11 cellular contexts compared by ENCODE assay signal in genomic region chr17:18525015-18525414, GRCh38. TPM values are rescaled to one million over a fixed set of nuclear protein-coding genes. Genes with fewer than 3 reads are reported as not detected.
DNase-seq lines count a peak whose midpoint lies in the region; ATAC-seq, FAIRE-seq and TF ChIP-seq lines count a peak whose summit lies in the region.
"Not testable (repeated sequence)": the region's sequence is repeated elsewhere in the genome, so short reads cannot be mapped to it uniquely, and the experiment has no call there.
"Had no signal": no experiment of that assay in that cellular context is flagged by ENCODE, and none has a peak within 500 bp of the region (broad histone marks: within the 10 kb centered on the region; RNA-seq: fewer than 3 reads in every experiment).

No MANE protein-coding gene starts in this region.

- not testable (repeated sequence) for H3K79me2 ChIP-seq in K562 (ENCODE audit: control insufficient read depth, insufficient read depth, low read length)

- TF ChIP-seq CTCF in A673 (conservative IDR thresholded peaks at IDR 0.05; ENCODE audit: low read depth, low read length) (0 out of 2 replicates have a peak, but pooled peaks have one; percentile 12), HFFc6 (IDR thresholded peaks at IDR 0.05) (peak; percentile 21; the same call in 1 of the 2 replicates), right lobe of liver (IDR thresholded peaks at IDR 0.05) (peak in 1 of 4 donors; percentile 20)
- TF ChIP-seq CTCF in RWPE2 (IDR thresholded peaks at IDR 0.05; ENCODE audit: poor library complexity, severe bottlenecking); K562 (IDR thresholded peaks at IDR 0.05 in 2 of 3, conservative IDR thresholded peaks at IDR 0.05 in 1 of 3; ENCODE audit: insufficient read depth in 2 of 3, low read depth in 1 of 3, low read length in 3 of 3): not testable (repeated sequence)

- not testable (repeated sequence) for H3K27ac ChIP-seq in A673 (ENCODE audit: low read depth, low read length, poor library complexity, severe bottlenecking); RWPE2 (ENCODE audit: poor library complexity, severe bottlenecking); K562 (ENCODE audit: extremely low read depth, low read depth, low read length); right lobe of liver

- not testable (repeated sequence) for DNase-seq in A673 (ENCODE audit: low spot score); HFFc6; RWPE2 (ENCODE audit: low spot score); K562 (ENCODE audit: extremely low read depth in 1 of 4, low spot score in 3 of 4); left colon; right lobe of liver

- not testable (repeated sequence) for H3K27me3 ChIP-seq in A673 (replicated peaks; ENCODE audit: insufficient read depth, low read depth, low read length, poor library complexity); RWPE2 (ENCODE audit: insufficient read depth, poor library complexity, severe bottlenecking); K562 (ENCODE audit: control insufficient read depth in 2 of 2, insufficient read depth in 2 of 2, low read length in 2 of 2); right lobe of liver

- no CpG with 5 or more reads among the region's 9 CpGs for WGBS in K562 (ENCODE audit: insufficient coverage, low coverage, missing lambda C conversion rate)
- WGBS in right lobe of liver (ENCODE audit: insufficient coverage, low coverage, low lambda C conversion rate, missing lambda C conversion rate): 83% methylated on average over 4 of the region's 9 CpGs

- H3K4me3 Mint-ChIP-seq in HFFc6: not testable (repeated sequence)

- FAIRE-seq in K562 (lab: Jason Lieb, UNC): not testable (repeated sequence)

- not testable (repeated sequence) for H3K36me3 ChIP-seq in A673 (ENCODE audit: insufficient read depth, low read length, poor library complexity, severe bottlenecking); RWPE2 (ENCODE audit: low read depth); K562 (ENCODE audit: control insufficient read depth, insufficient read depth, low read length); right lobe of liver

- not testable (repeated sequence) for TF ChIP-seq EP300 in K562 (IDR thresholded peaks at IDR 0.05; ENCODE audit: low read length)

- BruUV-seq in A673 (replicated peaks; lab: Mats Ljungman, UMichigan); K562 (replicated peaks; lab: Mats Ljungman, UMichigan): not testable (repeated sequence)

- H3K9me3 ChIP-seq in A673 (ENCODE audit: low read depth, low read length, poor library complexity, severe bottlenecking); RWPE2 (ENCODE audit: severe bottlenecking); K562 (replicated peaks; ENCODE audit: control insufficient read depth, insufficient read depth, low read depth, low read length); right lobe of liver: not testable (repeated sequence)

- in situ Hi-C loops in K562 (cut with MboI): not testable (repeated sequence)

- intact Hi-C loops in A673 (cut with micrococcal nuclease; ENCODE audit: unreplicated experiment); K562 (cut with micrococcal nuclease); left colon (cut with DNase I, micrococcal nuclease); right lobe of liver (cut with DNase I): not testable (repeated sequence)

- CTCF ChIA-PET in A673 (lab: Charles Lee); K562 (lab: Yijun Ruan, JAX; ENCODE audit: low intra/inter-chr PET ratio): not testable (repeated sequence)

- TF ChIP-seq POLR2A in K562 (conservative IDR thresholded peaks at IDR 0.05); right lobe of liver (IDR thresholded peaks at IDR 0.05): not testable (repeated sequence)

- H3K27me3 Mint-ChIP-seq in HFFc6 (ENCODE audit: insufficient read depth): not testable (repeated sequence)

- not testable (repeated sequence) for H3K9me3 Mint-ChIP-seq in HFFc6

- not testable (repeated sequence) for H4K20me1 ChIP-seq in K562 (replicated peaks; ENCODE audit: control insufficient read depth, insufficient read depth, low read length)

- not testable (repeated sequence) for H3K9ac ChIP-seq in K562 (ENCODE audit: insufficient read depth in 1 of 2, low read depth in 2 of 2, low read length in 2 of 2)

- H2AFZ ChIP-seq in K562 (ENCODE audit: low read depth, low read length): not testable (repeated sequence)

- H3K4me3 ChIP-seq in A673 (ENCODE audit: low read depth, low read length, poor library complexity, severe bottlenecking); RWPE2 (ENCODE audit: severe bottlenecking); K562; right lobe of liver: not testable (repeated sequence)

- H3K4me2 ChIP-seq in K562 (ENCODE audit: insufficient read depth, low read length): not testable (repeated sequence)

- not testable (repeated sequence) for TF ChIP-seq RAD21 in K562 (CRISPR knock-in tag; conservative IDR thresholded peaks at IDR 0.05 in 1 of 2, IDR thresholded peaks at IDR 0.05 in 1 of 2)

- H3K4me1 Mint-ChIP-seq in HFFc6 (ENCODE audit: low read depth): not testable (repeated sequence)

- POLR2A ChIA-PET in A673 (lab: Charles Lee; ENCODE audit: low non-redundant PET); K562 (lab: Yijun Ruan, JAX): not testable (repeated sequence)

- not testable (repeated sequence) for H3K27ac Mint-ChIP-seq in HFFc6

- H3K4me1 ChIP-seq in A673 (ENCODE audit: insufficient read depth, low read length, poor library complexity, severe bottlenecking); RWPE2 (ENCODE audit: insufficient read depth, poor library complexity, severe bottlenecking); K562 (replicated peaks in 1 of 2; ENCODE audit: control insufficient read depth in 2 of 2, insufficient read depth in 2 of 2, low read length in 2 of 2); right lobe of liver: not testable (repeated sequence)

- H3K36me3 Mint-ChIP-seq in HFFc6 (ENCODE audit: low read depth): not testable (repeated sequence)

- not testable (repeated sequence) for H3K9me1 ChIP-seq in K562 (ENCODE audit: control insufficient read depth, insufficient read depth, low read length)

- ATAC-seq in RWPE2 (ENCODE audit: low read depth) (0 out of 3 replicates have a peak, but pooled peaks have one; percentile 27), K562 (peak; percentile 72), left colon (peak; percentile 82), right lobe of liver (peak; percentile 69 to 87 (median 80))

RNA-seq across cellular contexts. Expression of gene LGALS9C, which starts 48.4 kb away (rescaled TPM):
- total RNA-seq in A673 (2021): not detected in 2 replicates
- total RNA-seq in HFFc6 (2021; fragmentation: NEBNext Ultra II Directional; extraction: Animal tissue kit (Norgen Biotek cat#: 25700)): under 1 TPM in 2 of 6 experiments, not detected in 4; 0.17 to 0.23 TPM
- total RNA-seq in K562 (2011; cell fraction: chromatin; rRNA removed; ENCODE audit: low replicate concordance): not detected in 2 replicates
- not detected in 2 replicates for total RNA-seq in K562 (2011; cell fraction: nucleolus; rRNA removed)
- total RNA-seq in K562 (2011; cell fraction: nucleoplasm; rRNA removed): not detected in 2 replicates
- total RNA-seq in K562 (2014; rRNA removed): not detected in 2 replicates
- not detected in 2 replicates for total RNA-seq in K562 (2014; rRNA removed; fragmentation: Illumina TruSeq; extraction: Trizol)
- not detected in 2 replicates for total RNA-seq in K562 (2015; rRNA removed; fragmentation: Illumina TruSeq; extraction: Trizol)
- total RNA-seq in K562 (2021): not detected in 2 replicates
- polyA plus RNA-seq in K562 (2011; rRNA removed): not detected in 2 replicates
- polyA plus RNA-seq in K562 (2011; cell fraction: cytosol; rRNA removed): not detected in 2 replicates
- polyA plus RNA-seq in K562 (2011; cell fraction: nucleus; rRNA removed): not detected in 2 replicates
- polyA plus RNA-seq in K562 (2012): not detected in 2 replicates
- polyA plus RNA-seq in K562 (2014; fragmentation: Illumina TruSeq; extraction: Trizol): not detected in 2 replicates
- not detected for polyA plus RNA-seq in K562 (2014; fragmentation: Nextera tagmentation; extraction: Ambion mirVana)
- polyA plus RNA-seq in K562 (2014; rRNA removed): not detected in 2 replicates
- polyA minus RNA-seq in K562 (2011; rRNA and poly(A)+ RNA removed): not detected in 2 replicates
- polyA minus RNA-seq in K562 (2011; cell fraction: cytosol; rRNA and poly(A)+ RNA removed): not detected in 2 replicates
- polyA minus RNA-seq in K562 (2011; cell fraction: nucleus; rRNA and poly(A)+ RNA removed): not detected in 2 replicates
- total RNA-seq in left colon: 10 to 100 TPM; 36.8 to 47.7 TPM
- total RNA-seq in right lobe of liver: 1 to 10 TPM in 1 of 6 experiments, under 1 TPM in 5; 0.16 to 1.6 (median 0.48) TPM
- total RNA-seq: Caco-2; CD4-positive, CD25-positive, alpha-beta regulatory T cell; H1; H7 had no signal
- polyA plus RNA-seq: AG04450 had no signal

Comparison
In these comparisons a context has a peak if more than half of its experiments do, and no peak if none do; other contexts are left out.
1. ATAC-seq: peak in every context shown above with its lines; median percentile 82 in left colon; 80 in right lobe of liver; 72 in K562; 27 in RWPE2.
2. RNA of gene LGALS9C, which starts 48.4 kb away (total RNA-seq): 36.8 to 47.7 TPM in left colon; 0.16 to 1.6 TPM in right lobe of liver, not detected in A673, 0.17 to 0.23 TPM in HFFc6 and not detected in K562; every median in the first group is over 10 times any median in the second.